In the genomic region with DNA sequence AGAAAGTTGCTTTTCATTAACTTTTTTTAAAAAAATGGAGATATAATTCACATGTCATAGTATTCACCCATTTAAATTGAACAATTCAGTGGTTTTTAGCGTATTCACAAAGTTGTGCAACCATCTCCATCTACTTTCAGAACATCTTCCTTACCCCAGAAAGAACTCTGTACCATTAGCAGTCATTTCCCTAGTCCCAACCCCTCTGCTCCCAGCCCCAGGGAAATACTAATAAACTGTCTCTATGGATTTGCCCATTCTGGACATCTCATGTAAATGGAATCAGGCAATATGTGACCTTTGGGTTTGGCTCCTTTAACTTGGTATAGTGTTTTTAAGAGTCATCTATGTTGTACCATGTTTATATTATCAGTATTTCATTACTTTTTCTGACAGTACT, we compare ENCODE assay signal across 17 cellular contexts. TPM values are rescaled to one million over a fixed set of nuclear protein-coding genes. Genes with fewer than 3 reads are reported as not detected.
DNase-seq lines count a peak whose midpoint lies in the region; ATAC-seq and TF ChIP-seq lines count a peak whose summit lies in the region.
"Had no signal": no experiment of that assay in that cellular context is flagged by ENCODE, and none has a peak within 500 bp of the region (broad histone marks: within the 10 kb centered on the region; RNA-seq: fewer than 3 reads in every experiment).

No MANE protein-coding gene starts in this region.

- H2BK120ac ChIP-seq in IMR-90 (ENCODE audit: low read depth, low read length) = no peak overlapping the region

- H2BK5ac ChIP-seq in IMR-90 (ENCODE audit: low read depth, low read length, poor library complexity, severe bottlenecking) = no peak overlapping the region

- H3K14ac ChIP-seq in IMR-90 (replicated peaks; ENCODE audit: low read depth, low read length) = no peak overlapping the region

- H4K8ac ChIP-seq in IMR-90 (ENCODE audit: low read depth in 2 of 2, low read length in 2 of 2) = no peak overlapping the region

- H3K4me2 ChIP-seq in IMR-90 (ENCODE audit: low read depth, low read length) = no peak overlapping the region
- H3K4me2 ChIP-seq: GM23338 had no signal

- H3K56ac ChIP-seq in IMR-90 (ENCODE audit: extremely low read depth, insufficient read depth, low read length) = no peak overlapping the region

- no peak overlapping the region for H3K9ac ChIP-seq in IMR-90 (ENCODE audit: low read depth, low read length)

- in situ Hi-C loops in IMR-90 (cut with MboI; ENCODE audit: low sequenced_read_pairs) = no loop called here

- TF ChIP-seq RAD21 in IMR-90 (IDR thresholded peaks at IDR 0.05; ENCODE audit: low read length) = no peak

- no peak for TF ChIP-seq POLR2A in IMR-90 (IDR thresholded peaks at IDR 0.05; ENCODE audit: low read depth, low read length)

- no peaks in the 10 kb centered on the region for H3K9me1 ChIP-seq in IMR-90 (ENCODE audit: insufficient read depth, low read length)

- no peaks in the 10 kb centered on the region for H3K36me3 ChIP-seq in IMR-90 (ENCODE audit: control insufficient read depth, insufficient read depth, low read length)
- no peaks in the 10 kb centered on the region for H3K36me3 ChIP-seq in effector memory CD4-positive, alpha-beta T cell (ENCODE audit: control insufficient read depth, insufficient read depth, low read length)

- H2BK15ac ChIP-seq in IMR-90 (ENCODE audit: low read depth, low read length) = no peak overlapping the region

- H4K20me1 ChIP-seq in IMR-90 (ENCODE audit: insufficient read depth, low read length) = no peaks in the 10 kb centered on the region

- H3K27ac ChIP-seq in IMR-90 (ENCODE audit: insufficient read depth, low read length) = no peak overlapping the region
- H3K27ac ChIP-seq in VCaP = peak overlapping the region; percentile 82
- no peak overlapping the region for H3K27ac ChIP-seq in effector memory CD4-positive, alpha-beta T cell (ENCODE audit: insufficient read depth, low read length, poor library complexity, severe bottlenecking)

- DNase-seq in IMR-90 = peak; percentile 46
- DNase-seq in skeletal muscle cell (ENCODE audit: low read depth) = peak; percentile 54
- DNase-seq in effector memory CD4-positive, alpha-beta T cell = no peak
- DNase-seq: C1 segment of cervical spinal cord; Calu3; CD4-positive, alpha-beta memory T cell; COR-L47; DND-41; EL; GDM1; H9 had no signal

- H3K9me3 ChIP-seq in IMR-90 (ENCODE audit: control insufficient read depth, insufficient read depth, low read length) = no peaks in the 10 kb centered on the region
- H3K9me3 ChIP-seq in effector memory CD4-positive, alpha-beta T cell (ENCODE audit: control insufficient read depth, low read length) = no peaks in the 10 kb centered on the region

- POLR2A ChIA-PET in IMR-90 (lab: Charles Lee; ENCODE audit: unreplicated experiment) = no interaction called here

- H2BK20ac ChIP-seq in IMR-90 (ENCODE audit: low read depth, low read length) = no peak overlapping the region

- no peak overlapping the region for H3K23ac ChIP-seq in IMR-90 (ENCODE audit: low read depth, low read length)

- no TSS peak for BruUV-seq in IMR-90 (replicated peaks; lab: Mats Ljungman, UMichigan)

- WGBS in IMR-90 (ENCODE audit: extremely low coverage in 2 of 2, insufficient read length in 1 of 2), 2 experiments = no CpG with 5 or more reads among the region's 1 CpG

- no peak overlapping the region for H3K4ac ChIP-seq in IMR-90 (ENCODE audit: low read depth, low read length)

- H3K27me3 ChIP-seq in IMR-90 (ENCODE audit: control insufficient read depth, insufficient read depth, low read length) = peaks cover 2% of the 10 kb centered on the region; the same call in 1 of the 2 replicates
- no peaks in the 10 kb centered on the region for H3K27me3 ChIP-seq in effector memory CD4-positive, alpha-beta T cell (replicated peaks; ENCODE audit: control insufficient read depth, insufficient read depth, low read length, poor library complexity, severe bottlenecking)

- dilution Hi-C loops in IMR-90 (cut with HindIII; ENCODE audit: low sequenced_read_pairs, unreplicated experiment) = no loop called here

- H3K79me1 ChIP-seq in IMR-90 (ENCODE audit: low read depth in 1 of 2, low read length in 2 of 2) = no peaks in the 10 kb centered on the region

- H2AFZ ChIP-seq in IMR-90 (replicated peaks; ENCODE audit: low read length, poor library complexity) = no peak overlapping the region
- H2AFZ ChIP-seq: GM23338 had no signal

- H3K4me3 ChIP-seq in IMR-90 (ENCODE audit: insufficient read depth, low read depth, low read length) (no peak overlapping the region), skeletal muscle cell (ENCODE audit: low read depth, low read length) (no peak overlapping the region)
- H3K4me3 ChIP-seq in effector memory CD4-positive, alpha-beta T cell (ENCODE audit: insufficient read depth, low read depth, low read length, poor library complexity, severe bottlenecking) = no peak overlapping the region
- H3K4me3 ChIP-seq: GM12878, GM23338 had no signal

- no peaks in the 10 kb centered on the region for H3K4me1 ChIP-seq in IMR-90 (ENCODE audit: control insufficient read depth, insufficient read depth, low read length)
- H3K4me1 ChIP-seq in effector memory CD4-positive, alpha-beta T cell (ENCODE audit: control insufficient read depth, insufficient read depth, low read length, poor library complexity, severe bottlenecking) = no peaks in the 10 kb centered on the region

- no peak overlapping the region for H2AK9ac ChIP-seq in IMR-90 (replicated peaks; ENCODE audit: low read depth, low read length, poor library complexity)

- no peak overlapping the region for H4K91ac ChIP-seq in IMR-90 (ENCODE audit: insufficient read depth, low read depth, low read length)

- TF ChIP-seq CTCF in IMR-90 (conservative IDR thresholded peaks at IDR 0.05; ENCODE audit: low read depth, low read length) (no peak), VCaP (conservative IDR thresholded peaks at IDR 0.05) (no peak)

- no peak overlapping the region for H2AK5ac ChIP-seq in IMR-90 (ENCODE audit: low read depth, low read length)

- CTCF ChIA-PET in IMR-90 (lab: Yijun Ruan, JAX) = no interaction called here

- H4K5ac ChIP-seq in IMR-90 (ENCODE audit: low read depth, low read length) = no peak overlapping the region

- ATAC-seq in IMR-90 (ENCODE audit: low read depth) (0 out of 2 replicates have a peak, but pooled peaks have one; percentile 12), HG03039 (IDR thresholded peaks at IDR 0.05; ENCODE audit: unreplicated experiment) (no peak), GM19351 (IDR thresholded peaks at IDR 0.05; ENCODE audit: unreplicated experiment) (no peak)
- ATAC-seq: GM12878, GM23338, HCT116 had no signal

- no peak overlapping the region for H3K18ac ChIP-seq in IMR-90 (ENCODE audit: low read depth, low read length)

- intact Hi-C loops in IMR-90 (cut with micrococcal nuclease) = loop anchor here (1.0 kb wide), 1 partner anchor 38 kb away; no protein-coding TSS in a partner anchor

TF ChIP-seq in IMR-90, 13 proteins besides CTCF, POLR2A, EP300 and RAD21:
- no peak for TF ChIP-seq MAFK (IDR thresholded peaks at IDR 0.05; ENCODE audit: low read depth, low read length)
- peak; percentile 61 for TF ChIP-seq CEBPB (IDR thresholded peaks at IDR 0.05; ENCODE audit: low read depth, low read length)
- no peak for TF ChIP-seq FOS (IDR thresholded peaks at IDR 0.05; ENCODE audit: low read depth, low read length)
- TF ChIP-seq BHLHE40 (IDR thresholded peaks at IDR 0.05; ENCODE audit: low read depth, low read length) = no peak

RNA-seq across cellular contexts. Expression of a gene that starts 55.8 kb away (rescaled TPM):
- total RNA-seq in IMR-90 (2012; rRNA removed) = 0.18 and 0.28 TPM in 2 replicates
- polyA plus RNA-seq in IMR-90 (2012; rRNA removed) = 0.10 and 0.14 TPM in 2 replicates
- polyA plus RNA-seq in IMR-90 (2012; cell fraction: cytosol; rRNA removed) = 0.04 TPM in 1 of 2 replicates, not detected in the other
- polyA plus RNA-seq in IMR-90 (2012; cell fraction: nucleus; rRNA removed; ENCODE audit: low replicate concordance) = 0.08 and 0.16 TPM in 2 replicates

Comparison
In these comparisons a context has a peak if more than half of its experiments do, and no peak if none do; other contexts are left out.
1. DNase-seq: peak in IMR-90 (single experiment) and skeletal muscle cell (single experiment); none in effector memory CD4-positive, alpha-beta T cell (0 of 3).